In genomic region chr12:64255249-64255648, GRCh38 we compare ENCODE assay signal across 7 cellular contexts.
"Had no signal": no experiment of that assay in that cellular context is flagged by ENCODE, and none has a peak within 500 bp of the region (broad histone marks: within the 10 kb centered on the region; RNA-seq: fewer than 3 reads in every experiment).

No MANE protein-coding gene starts in this region.

- H2AFZ ChIP-seq: GM23248 had no signal

- FAIRE-seq: HTR-8/SVneo had no signal

- H3K4me3 ChIP-seq: GM23248, HAP-1 had no signal

- H3K9ac ChIP-seq: GM23248 had no signal

- H3K9me3 ChIP-seq: HAP-1 had no signal

- DNase-seq: GM23248, GOT3, H7, HFFc6 had no signal

- H3K4me1 Mint-ChIP-seq: IgD-negative memory B cell had no signal

- H3K36me3 ChIP-seq: HAP-1 had no signal

- H3K27ac ChIP-seq: GM23248 had no signal

- H3K4me1 ChIP-seq: HAP-1 had no signal

- H3K27ac Mint-ChIP-seq: HFFc6, IgD-negative memory B cell had no signal

- H3K4me3 Mint-ChIP-seq: HFFc6, IgD-negative memory B cell had no signal

- H3K9me3 Mint-ChIP-seq: HFFc6, IgD-negative memory B cell had no signal

- H3K36me3 Mint-ChIP-seq: IgD-negative memory B cell had no signal
